ENCODE assay signal across 4 cellular contexts in genomic region chr9:99796231-99796630, GRCh38. TPM values are rescaled to one million over a fixed set of nuclear protein-coding genes. Genes with fewer than 3 reads are reported as not detected.
"Had no signal": no experiment of that assay in that cellular context is flagged by ENCODE, and none has a peak within 500 bp of the region (broad histone marks: within the 10 kb centered on the region; RNA-seq: fewer than 3 reads in every experiment).

No MANE protein-coding gene starts in this region.

- ATAC-seq: GM12878 had no signal

- H3K4me3 ChIP-seq: GM12878 had no signal

- DNase-seq: GDM1, GF-D8 had no signal

RNA-seq across cellular contexts. Expression of gene NR4A3, which starts 25.5 kb away (rescaled TPM):
- total RNA-seq: G401 had no signal
